In the genomic region with DNA sequence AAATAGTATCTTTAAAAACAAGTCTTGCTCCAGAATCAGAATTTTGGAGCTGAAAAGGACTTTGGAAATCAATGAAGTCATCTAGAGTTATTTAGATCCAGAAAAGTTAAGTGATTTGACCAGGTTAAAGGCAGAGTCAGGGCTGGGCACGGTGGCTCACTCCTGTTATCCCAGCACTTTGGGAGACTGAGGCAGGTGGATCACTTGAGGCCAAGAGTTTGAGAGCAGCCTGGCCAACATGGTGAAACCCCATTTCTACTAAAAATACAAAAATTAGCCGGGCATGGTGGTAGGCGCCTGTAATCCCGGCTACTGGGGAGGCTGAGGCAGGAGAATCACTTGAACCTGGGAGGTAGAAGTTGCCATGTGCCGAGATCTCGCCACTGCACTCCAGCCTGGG, we compare ENCODE assay signal across 8 cellular contexts. TPM values are rescaled to one million over a fixed set of nuclear protein-coding genes. Genes with fewer than 3 reads are reported as not detected.
A peak's percentile ranks its signal among the peaks of the same experiment; 100 is the strongest.
DNase-seq lines count a peak whose midpoint lies in the region; ATAC-seq, FAIRE-seq and TF ChIP-seq lines count a peak whose summit lies in the region.
"Not testable (repeated sequence)": the region's sequence is repeated elsewhere in the genome, so short reads cannot be mapped to it uniquely, and the experiment has no call there.

No MANE protein-coding gene starts in this region.

- not testable (repeated sequence) for DNase-seq in A549 (ENCODE audit: low read depth in 1 of 2, low spot score in 1 of 2); RWPE2 (ENCODE audit: low spot score); activated T-cell treated with anti-CD3 and anti-CD28 coated beads, Interleukin-2, amount 50 U/mL, for 24 hours; ascending aorta (ENCODE audit: low spot score in 2 of 2); heart left ventricle; psoas muscle; testis

- not testable (repeated sequence) for TF ChIP-seq POLR2A in A549 (IDR thresholded peaks at IDR 0.05; ENCODE audit: low read length); heart left ventricle (IDR thresholded peaks at IDR 0.05); testis (IDR thresholded peaks at IDR 0.05)

- H3K27me3 Mint-ChIP-seq in activated T-cell treated with anti-CD3 and anti-CD28 coated beads, Interleukin-2, amount 50 U/mL, for 24 hours, result not testable (repeated sequence)

- H3K4me1 ChIP-seq in A549, result peaks cover 38% of the 10 kb centered on the region
- not testable (repeated sequence) for H3K4me1 ChIP-seq in RWPE2 (ENCODE audit: insufficient read depth, poor library complexity, severe bottlenecking)
- H3K4me1 ChIP-seq in ascending aorta, result peaks cover 0 to 39% of the 10 kb centered on the region in 2 donors
- H3K4me1 ChIP-seq in heart left ventricle, result peaks cover 0 to 57% (median 20%) of the 10 kb centered on the region in 12 donors
- H3K4me1 ChIP-seq in muscle layer of duodenum (ENCODE audit: control insufficient read depth in 1 of 2, insufficient read depth in 2 of 2, low read length in 2 of 2), result peaks cover 0 to 17% of the 10 kb centered on the region in 2 donors
- peaks cover 64% of the 10 kb centered on the region for H3K4me1 ChIP-seq in psoas muscle
- peaks cover 31% of the 10 kb centered on the region for H3K4me1 ChIP-seq in testis

- 94% methylated on average over 6 of the region's 6 CpGs for WGBS in A549 (ENCODE audit: missing lambda C conversion rate)
- WGBS in heart left ventricle, 4 donors, result 84 to 94% (median 91%) methylated on average over 6 of the region's 6 CpGs
- 85 to 95% (median 88%) methylated on average over 6 of the region's 6 CpGs for WGBS in psoas muscle, 3 donors
- WGBS in testis, 2 donors, result 75 to 92% methylated on average over 6 of the region's 6 CpGs

- H3K4me1 Mint-ChIP-seq in activated T-cell treated with anti-CD3 and anti-CD28 coated beads, Interleukin-2, amount 50 U/mL, for 24 hours (ENCODE audit: low read depth), result peaks cover 60% of the 10 kb centered on the region

- CTCF ChIA-PET in A549 (lab: Yijun Ruan, JAX), result interaction anchor here (0.7 to 9.7 kb wide), 17 partner anchors 9 to 328 kb away, joined by 3 to 91 read pairs (median 4); partner anchors contain the start of genes ANAPC16 and DDIT4

- H3K4me3 Mint-ChIP-seq in activated T-cell treated with anti-CD3 and anti-CD28 coated beads, Interleukin-2, amount 50 U/mL, for 24 hours, result not testable (repeated sequence)

- TF ChIP-seq CTCF in A549 (IDR thresholded peaks at IDR 0.05); RWPE2 (IDR thresholded peaks at IDR 0.05; ENCODE audit: poor library complexity, severe bottlenecking); ascending aorta (IDR thresholded peaks at IDR 0.05); heart left ventricle (IDR thresholded peaks at IDR 0.05); psoas muscle (IDR thresholded peaks at IDR 0.05); testis (IDR thresholded peaks at IDR 0.05): not testable (repeated sequence)

- H3K36me3 ChIP-seq in RWPE2 (ENCODE audit: low read depth), result peaks cover 64% of the 10 kb centered on the region
- peaks cover 8 to 41% of the 10 kb centered on the region in 2 donors for H3K36me3 ChIP-seq in ascending aorta
- H3K36me3 ChIP-seq in heart left ventricle, result peaks cover 0 to 73% (median 45%) of the 10 kb centered on the region in 9 donors
- H3K36me3 ChIP-seq in muscle layer of duodenum (ENCODE audit: control insufficient read depth in 1 of 2, insufficient read depth in 2 of 2, low read length in 2 of 2); testis (ENCODE audit: low read depth, missing control alignments): not testable (repeated sequence)
- H3K36me3 ChIP-seq in psoas muscle (ENCODE audit: insufficient read depth in 1 of 2, low read depth in 1 of 2), result peaks cover 0 to 39% of the 10 kb centered on the region in 2 donors

- POLR2A ChIA-PET in A549 (lab: Yijun Ruan, JAX), result not testable (repeated sequence)

- peak overlapping the region; percentile 90 for H3K27ac Mint-ChIP-seq in activated T-cell treated with anti-CD3 and anti-CD28 coated beads, Interleukin-2, amount 50 U/mL, for 24 hours

- TF ChIP-seq RAD21 in A549 (conservative IDR thresholded peaks at IDR 0.05 in 1 of 2, IDR thresholded peaks at IDR 0.05 in 1 of 2), result not testable (repeated sequence)

- H3K4me3 ChIP-seq in A549; RWPE2 (ENCODE audit: severe bottlenecking); ascending aorta; heart left ventricle; muscle layer of duodenum (ENCODE audit: low read depth in 1 of 2, low read length in 2 of 2); psoas muscle; testis: not testable (repeated sequence)

- not testable (repeated sequence) for H3K27me3 ChIP-seq in RWPE2 (ENCODE audit: insufficient read depth, poor library complexity, severe bottlenecking); ascending aorta; heart left ventricle; muscle layer of duodenum (ENCODE audit: low read depth, low read length); psoas muscle (ENCODE audit: insufficient read depth in 3 of 3, low read length in 2 of 3); testis

- not testable (repeated sequence) for TF ChIP-seq EP300 in A549 (IDR thresholded peaks at IDR 0.05)

- H3K27ac ChIP-seq in A549 (peak overlapping the region; percentile 66 to 82; a peak in 4 of 6 replicates), RWPE2 (ENCODE audit: poor library complexity, severe bottlenecking) (peak overlapping the region; percentile 44), ascending aorta (peak overlapping the region; percentile 63 to 85), heart left ventricle (peak overlapping the region in 9 of 12 donors; percentile 14 to 78 (median 58)), muscle layer of duodenum (ENCODE audit: low read length) (peak overlapping the region; percentile 43), psoas muscle (peak overlapping the region; percentile 97), testis (peak overlapping the region; percentile 70 to 78)

- peaks cover 76% of the 10 kb centered on the region for H3K36me3 Mint-ChIP-seq in activated T-cell treated with anti-CD3 and anti-CD28 coated beads, Interleukin-2, amount 50 U/mL, for 24 hours (ENCODE audit: low read depth)

- ATAC-seq in A549; RWPE2 (ENCODE audit: low read depth); heart left ventricle; psoas muscle: not testable (repeated sequence)

- H3K4me2 ChIP-seq in A549, result not testable (repeated sequence)

- FAIRE-seq in A549 (lab: Jason Lieb, UNC), result not testable (repeated sequence)

- not testable (repeated sequence) for H3K9me3 ChIP-seq in A549; RWPE2 (ENCODE audit: severe bottlenecking); ascending aorta; heart left ventricle; muscle layer of duodenum (ENCODE audit: control insufficient read depth in 1 of 2, low read length in 2 of 2); psoas muscle; testis

- not testable (repeated sequence) for H3K9me3 Mint-ChIP-seq in activated T-cell treated with anti-CD3 and anti-CD28 coated beads, Interleukin-2, amount 50 U/mL, for 24 hours

- intact Hi-C loops in ascending aorta (cut with DNase I); testis (cut with DNase I; ENCODE audit: low total_unique reads): not testable (repeated sequence)
- intact Hi-C loops in heart left ventricle (cut with DNase I), result loop anchor here in 5 of 10 donors (5.0 to 10.0 kb wide), 7 partner anchors 92 to 269 kb away; no protein-coding TSS in a partner anchor
- intact Hi-C loops in psoas muscle (cut with DNase I), result loop anchor here in 1 of 2 donors (5.0 kb wide), 1 partner anchor 108 kb away; no protein-coding TSS in a partner anchor

RNA-seq across cellular contexts. Expression of gene ASCC1, which starts 8.1 kb away (rescaled TPM):
- polyA plus RNA-seq in A549 (2011; rRNA removed) (82.3 and 83.7 TPM in 2 replicates), A549 (2017; fragmentation: RNase III; extraction: RNeasy Plus Mini Kit Qiagen cat#74134 plus additional on column Dnase treatment) (56.2 to 58.9 TPM (median 56.5 TPM) in 3 replicates), heart left ventricle (10 to 100 TPM; 12.0 to 49.6 TPM), psoas muscle (10 to 100 TPM; 17.9 to 37.0 (median 19.3) TPM), testis (ENCODE audit: insufficient read depth, low read depth, low replicate concordance) (47.4 TPM)
- 21.6 and 24.9 TPM in 2 replicates for polyA plus RNA-seq in A549 (2012; cell fraction: cytosol; rRNA removed)
- 12.2 and 19.1 TPM in 2 replicates for polyA plus RNA-seq in A549 (2012; cell fraction: nucleus; rRNA removed)
- 35.9 and 39.6 TPM in 2 replicates for polyA minus RNA-seq in A549 (2011; rRNA and poly(A)+ RNA removed)
- total RNA-seq in ascending aorta (5.5 TPM), heart left ventricle (10 to 100 TPM; 26.4 to 44.8 (median 35.3) TPM), psoas muscle (10 to 100 TPM; 15.3 to 22.4 (median 19.4) TPM), testis (10 to 100 TPM; 48.8 to 58.3 TPM)

RNA-seq across cellular contexts. Expression of gene ANAPC16, which starts 8.4 kb away (rescaled TPM):
- polyA plus RNA-seq in A549 (2011; rRNA removed) (136 and 165 TPM in 2 replicates), A549 (2017; fragmentation: RNase III; extraction: RNeasy Plus Mini Kit Qiagen cat#74134 plus additional on column Dnase treatment) (75.1 to 86.1 TPM (median 79.8 TPM) in 3 replicates), heart left ventricle (100 to 1,000 TPM; 124 to 242 TPM), psoas muscle (100 to 1,000 TPM in 2 of 3 donors, 10 to 100 TPM in 1; 60.1 to 184 (median 167) TPM), testis (ENCODE audit: insufficient read depth, low read depth, low replicate concordance) (96.0 TPM)
- 61.1 and 70.5 TPM in 2 replicates for polyA plus RNA-seq in A549 (2012; cell fraction: cytosol; rRNA removed)
- 13.7 and 21.8 TPM in 2 replicates for polyA plus RNA-seq in A549 (2012; cell fraction: nucleus; rRNA removed)
- polyA minus RNA-seq in A549 (2011; rRNA and poly(A)+ RNA removed), result 36.8 and 46.6 TPM in 2 replicates
- total RNA-seq in ascending aorta (22.8 TPM), heart left ventricle (100 to 1,000 TPM; 135 to 237 (median 179) TPM), psoas muscle (100 to 1,000 TPM in 3 of 4 donors, 10 to 100 TPM in 1; 80.3 to 144 (median 119) TPM), testis (10 to 100 TPM; 43.8 to 47.9 TPM)

RNA-seq across cellular contexts. Expression of gene DDIT4, which starts 49.5 kb away (rescaled TPM):
- 329 and 392 TPM in 2 replicates for polyA plus RNA-seq in A549 (2011; rRNA removed)
- polyA plus RNA-seq in A549 (2012; cell fraction: cytosol; rRNA removed), result 189 and 275 TPM in 2 replicates
- polyA plus RNA-seq in A549 (2012; cell fraction: nucleus; rRNA removed), result 368 and 387 TPM in 2 replicates
- 188 to 239 TPM (median 238 TPM) in 3 replicates for polyA plus RNA-seq in A549 (2017; fragmentation: RNase III; extraction: RNeasy Plus Mini Kit Qiagen cat#74134 plus additional on column Dnase treatment)
- 299 and 339 TPM in 2 replicates for polyA minus RNA-seq in A549 (2011; rRNA and poly(A)+ RNA removed)
- total RNA-seq in ascending aorta, result 394 TPM
- total RNA-seq in heart left ventricle, result 10 to 100 TPM; 14.6 to 68.2 (median 40.4) TPM
- polyA plus RNA-seq in heart left ventricle, result 100 to 1,000 TPM in 1 of 2 donors, 10 to 100 TPM in 1; 59.4 to 112 TPM
- total RNA-seq in psoas muscle, result 100 to 1,000 TPM in 1 of 4 donors, 10 to 100 TPM in 3; 16.1 to 220 (median 65.4) TPM
- 100 to 1,000 TPM; 114 to 744 (median 487) TPM for polyA plus RNA-seq in psoas muscle
- total RNA-seq in testis, result 10 to 100 TPM; 69.6 to 94.3 TPM
- polyA plus RNA-seq in testis (ENCODE audit: insufficient read depth, low read depth, low replicate concordance), result 46.6 TPM

Comparison
In these comparisons a context has a peak if more than half of its experiments do, and no peak if none do; other contexts are left out.
1. H3K27ac ChIP-seq: peak in every context shown above with its lines; median percentile 97 in psoas muscle; 74 in A549; 74 in ascending aorta; 74 in testis; 58 in heart left ventricle; 44 in RWPE2; 43 in muscle layer of duodenum.